ENCODE assay signal across 8 cellular contexts in genomic region chr6:158060447-158061360, GRCh38.
DNase-seq lines count a peak whose midpoint lies in the region; ATAC-seq and TF ChIP-seq lines count a peak whose summit lies in the region.

No MANE protein-coding gene starts in this region.

- H3K4me1 ChIP-seq in left lung (peaks cover 25 to 47% of the 10 kb centered on the region in 2 donors), thyroid gland (peaks cover 20 to 28% of the 10 kb centered on the region in 2 donors)

- intact Hi-C loops in left lung (cut with DNase I) (no loop called here), thyroid gland (cut with DNase I) (no loop called here)

- peak overlapping the region; percentile 81 to 88 for H3K27ac ChIP-seq in left lung
- peak overlapping the region; percentile 95 to 99 (median 97) for H3K27ac ChIP-seq in thyroid gland

- TF ChIP-seq CTCF in left lung (IDR thresholded peaks at IDR 0.05) (no peak), thyroid gland (IDR thresholded peaks at IDR 0.05) (peak in 1 of 6 experiments; percentile 5)

- ATAC-seq in left lung (peak; percentile 84), HG02610 (IDR thresholded peaks at IDR 0.05; ENCODE audit: unreplicated experiment) (no peak), HG03439 (IDR thresholded peaks at IDR 0.05; ENCODE audit: unreplicated experiment) (no peak)

- TF ChIP-seq POLR2A in thyroid gland (IDR thresholded peaks at IDR 0.05), result peak in 1 of 2 donors; percentile 48

- H3K9me3 ChIP-seq in left lung (no peaks in the 10 kb centered on the region), thyroid gland (no peaks in the 10 kb centered on the region)

- H3K36me3 ChIP-seq in left lung, result peaks cover 0 to 27% of the 10 kb centered on the region in 2 donors
- peaks cover 0 to 12% of the 10 kb centered on the region in 2 donors for H3K36me3 ChIP-seq in thyroid gland

- no peaks in the 10 kb centered on the region for H3K27me3 ChIP-seq in left lung
- H3K27me3 ChIP-seq in thyroid gland, result no peaks in the 10 kb centered on the region

- WGBS in thyroid gland, 2 donors, result 11 to 23% methylated on average over 9 to 11 of the region's 12 CpGs

- DNase-seq in DMS79 treated with DMSO at 0.1 percent for 48 hours (lab: John Stamatoyannopoulos, UW) (peak; percentile 91), NCI-H1694 treated with DMSO at 0.1 percent for 48 hours (lab: John Stamatoyannopoulos, UW) (peak; percentile 24), left lung (peak in 1 of 2 donors; percentile 78), thyroid gland (peak; percentile 97), T-helper 9 cell (no peak)
- DNase-seq in central memory CD4-positive, alpha-beta T cell, result peak; percentile 31

- no peak overlapping the region for H3K4me3 ChIP-seq in left lung
- H3K4me3 ChIP-seq in thyroid gland (replicated peaks in 1 of 3), result no peak overlapping the region
